In genomic region chr20:16581241-16581640, GRCh38 we compare ENCODE assay signal across 28 cellular contexts.
"Had no signal": no experiment of that assay in that cellular context is flagged by ENCODE, and none has a peak within 500 bp of the region (broad histone marks: within the 10 kb centered on the region; RNA-seq: fewer than 3 reads in every experiment).

No MANE protein-coding gene starts in this region.

- H3K36me3 Mint-ChIP-seq: activated naive CD8-positive, alpha-beta T cell treated with anti-CD3 and anti-CD28 coated beads, Interleukin-2, amount 10 ng/mL, durations not matched to agents 7 days and 5 days; T-cell had no signal

- DNase-seq: activated CD4-positive, alpha-beta T cell treated with anti-CD3 and anti-CD28 coated beads for 1 hour; activated CD4-positive, alpha-beta T cell treated with anti-CD3 and anti-CD28 coated beads for 48 hours; activated CD4-positive, alpha-beta T cell treated with anti-CD3 and anti-CD28 coated beads, Interleukin-2, amount 50 U/mL, for 4 hours; activated CD4-positive, CD25-positive, alpha-beta regulatory T cell; activated CD8-positive, alpha-beta T cell treated with anti-CD3 and anti-CD28 coated beads for 36 hours; activated effector memory CD4-positive, alpha-beta T cell treated with anti-CD3 and anti-CD28 coated beads, Interleukin-2, amount 50 U/mL, for 16 hours; activated naive CD4-positive, alpha-beta T cell; activated naive CD4-positive, alpha-beta T cell treated with anti-CD3 and anti-CD28 coated beads, Interleukin-2, amount 50 U/mL, for 16 hours; activated naive CD8-positive, alpha-beta T cell treated with anti-CD3 and anti-CD28 coated beads, Interleukin-2, amount 10 ng/mL, durations not matched to agents 7 days and 5 days; activated T-cell treated with anti-CD3 and anti-CD28 coated beads, Interleukin-2, amount 50 U/mL, for 1 hour; activated T-cell treated with anti-CD3 and anti-CD28 coated beads, Interleukin-2, amount 50 U/mL, for 72 hours; amygdala; caudate nucleus; IMR-90; NCI-H1417 treated with DMSO at 0.1 percent for 48 hours; NCI-H1694; NCI-H1930; NCI-H226; NCI-H446 treated with DMSO at 0.1 percent for 48 hours; SIG-M5; T-cell; T-helper 17 cell; T-helper 9 cell; WERI-Rb-1 had no signal

- H3K4me1 ChIP-seq: ascending aorta had no signal

- H3K27me3 ChIP-seq: ascending aorta, breast epithelium had no signal

- H3K9me3 ChIP-seq: ascending aorta, breast epithelium had no signal

- H3K4me1 Mint-ChIP-seq: activated naive CD8-positive, alpha-beta T cell treated with anti-CD3 and anti-CD28 coated beads, Interleukin-2, amount 10 ng/mL, durations not matched to agents 7 days and 5 days; activated T-helper 17 cell treated with anti-CD3 and anti-CD28 coated beads, Interleukin-2, amount 50 U/mL, for 72 hours; T-cell; T-helper 17 cell had no signal

- H3K4me3 Mint-ChIP-seq: activated CD8-positive, alpha-beta T cell treated with anti-CD3 and anti-CD28 coated beads for 36 hours; activated naive CD8-positive, alpha-beta T cell treated with anti-CD3 and anti-CD28 coated beads, Interleukin-2, amount 10 ng/mL, durations not matched to agents 7 days and 5 days; activated T-cell treated with anti-CD3 and anti-CD28 coated beads, Interleukin-2, amount 50 U/mL, for 72 hours; activated T-helper 17 cell treated with anti-CD3 and anti-CD28 coated beads, Interleukin-2, amount 50 U/mL, for 72 hours; T-cell; T-helper 17 cell had no signal

- H3K4me3 ChIP-seq: ascending aorta, breast epithelium, K562 had no signal

- H3K27me3 Mint-ChIP-seq: activated naive CD8-positive, alpha-beta T cell treated with anti-CD3 and anti-CD28 coated beads, Interleukin-2, amount 10 ng/mL, durations not matched to agents 7 days and 5 days had no signal

- H3K27ac Mint-ChIP-seq: activated CD8-positive, alpha-beta T cell treated with anti-CD3 and anti-CD28 coated beads for 36 hours; activated naive CD8-positive, alpha-beta T cell treated with anti-CD3 and anti-CD28 coated beads, Interleukin-2, amount 10 ng/mL, durations not matched to agents 7 days and 5 days; activated T-cell treated with anti-CD3 and anti-CD28 coated beads, Interleukin-2, amount 50 U/mL, for 72 hours; activated T-helper 17 cell treated with anti-CD3 and anti-CD28 coated beads, Interleukin-2, amount 50 U/mL, for 72 hours; T-cell; T-helper 17 cell had no signal

- H3K27ac ChIP-seq: ascending aorta, breast epithelium had no signal

- H3K9me3 Mint-ChIP-seq: activated CD8-positive, alpha-beta T cell treated with anti-CD3 and anti-CD28 coated beads for 36 hours; activated naive CD8-positive, alpha-beta T cell treated with anti-CD3 and anti-CD28 coated beads, Interleukin-2, amount 10 ng/mL, durations not matched to agents 7 days and 5 days; activated T-helper 17 cell treated with anti-CD3 and anti-CD28 coated beads, Interleukin-2, amount 50 U/mL, for 72 hours; T-cell had no signal

- H3K36me3 ChIP-seq: ascending aorta, breast epithelium, WERI-Rb-1 had no signal
